ENCODE assay signal across 8 cellular contexts in the genomic region with DNA sequence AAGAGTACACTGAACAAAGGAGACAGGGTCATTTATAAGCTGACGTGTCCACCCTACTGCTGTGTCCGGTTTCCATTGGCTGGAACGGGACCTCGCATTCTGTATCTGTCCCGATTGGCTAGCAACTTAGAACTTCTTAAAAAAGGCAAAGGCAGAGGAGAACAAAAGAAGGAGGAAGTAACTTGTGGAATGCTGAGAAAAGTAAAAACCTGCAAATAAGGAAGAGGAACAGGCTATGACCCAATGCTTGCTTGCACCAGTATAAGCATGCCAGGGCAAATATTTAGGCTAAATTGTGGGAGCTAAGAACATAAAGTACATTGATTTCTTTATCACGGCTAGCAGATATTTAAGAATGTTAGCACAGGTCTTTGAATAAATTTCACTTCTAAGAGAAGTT. TPM values are rescaled to one million over a fixed set of nuclear protein-coding genes. Genes with fewer than 3 reads are reported as not detected.
DNase-seq lines count a peak whose midpoint lies in the region; ATAC-seq and TF ChIP-seq lines count a peak whose summit lies in the region.
"Not testable (repeated sequence)": the region's sequence is repeated elsewhere in the genome, so short reads cannot be mapped to it uniquely, and the experiment has no call there.
"Had no signal": no experiment of that assay in that cellular context is flagged by ENCODE, and none has a peak within 500 bp of the region (broad histone marks: within the 10 kb centered on the region; RNA-seq: fewer than 3 reads in every experiment).

No MANE protein-coding gene starts in this region.

- H3K4me2 ChIP-seq in GM23338; OCI-LY1 (ENCODE audit: low read length): not testable (repeated sequence)

- not testable (repeated sequence) for H3K9ac ChIP-seq in OCI-LY1 (ENCODE audit: low read length); endodermal cell (ENCODE audit: extremely low read depth, low read length, poor library complexity, severe bottlenecking)

- H3F3A ChIP-seq in GM23338 (replicated peaks; ENCODE audit: low read depth); OCI-LY1 (ENCODE audit: insufficient read depth, low read length): not testable (repeated sequence)

- not testable (repeated sequence) for H3K4me1 ChIP-seq in GM23338 (ENCODE audit: insufficient read depth); endodermal cell (ENCODE audit: control insufficient read depth, insufficient read depth, low read length)
- H3K4me1 ChIP-seq in OCI-LY1 (ENCODE audit: insufficient read depth, low read length, severe bottlenecking), result peaks cover 59% of the 10 kb centered on the region
- peaks cover 51 to 56% of the 10 kb centered on the region in 2 experiments for H3K4me1 ChIP-seq in neutrophil (ENCODE audit: control insufficient read depth in 1 of 2, insufficient read depth in 1 of 2, low read depth in 1 of 2, low read length in 1 of 2)

- CTCF ChIA-PET in activated CD4-positive, alpha-beta T cell treated with anti-CD3 and anti-CD28 coated beads, Interleukin-2, amount 10 ng/mL, durations not matched to agents 7 days and 5 days (lab: Charles Lee), result interaction anchor here (1.1 kb wide), 1 partner anchor 25 kb away, joined by 3 read pairs; no protein-coding TSS in a partner anchor

- H3K9me2 ChIP-seq in GM23338 (ENCODE audit: insufficient read depth); OCI-LY1 (ENCODE audit: low read depth, low read length): not testable (repeated sequence)

- not testable (repeated sequence) for H3K4me3 Mint-ChIP-seq in GM23338; activated CD4-positive, alpha-beta T cell treated with anti-CD3 and anti-CD28 coated beads, Interleukin-2, amount 10 ng/mL, durations not matched to agents 7 days and 5 days; endodermal cell
- H3K4me3 Mint-ChIP-seq in activated naive CD8-positive, alpha-beta T cell treated with anti-CD3 and anti-CD28 coated beads, Interleukin-2, amount 10 ng/mL, durations not matched to agents 7 days and 5 days, result peak overlapping the region; percentile 39

- H3K9me3 ChIP-seq in OCI-LY1 (ENCODE audit: low read length); neutrophil: not testable (repeated sequence)
- peaks cover 42% of the 10 kb centered on the region for H3K9me3 ChIP-seq in endodermal cell (ENCODE audit: control insufficient read depth, low read length)

- H3K27me3 ChIP-seq in GM23338 (ENCODE audit: insufficient read depth); OCI-LY1 (ENCODE audit: insufficient read depth, low read length); endodermal cell (ENCODE audit: control insufficient read depth, insufficient read depth, low read length, poor library complexity, severe bottlenecking); neutrophil: not testable (repeated sequence)

- H3K27ac ChIP-seq in GM23338 (ENCODE audit: low read depth) (peak overlapping the region; percentile 86), OCI-LY1 (ENCODE audit: low read depth, low read length, poor library complexity, severe bottlenecking) (peak overlapping the region; percentile 60), neutrophil (peak overlapping the region; percentile 79)
- H3K27ac ChIP-seq in endodermal cell (ENCODE audit: low read depth, low read length), result not testable (repeated sequence)

- H4K20me1 ChIP-seq in GM23338 (replicated peaks; ENCODE audit: insufficient read depth); OCI-LY1 (ENCODE audit: insufficient read depth, low read length): not testable (repeated sequence)

- ATAC-seq in GM23338; activated naive CD8-positive, alpha-beta T cell treated with anti-CD3 and anti-CD28 coated beads, Interleukin-2, amount 10 ng/mL, durations not matched to agents 7 days and 5 days (ENCODE audit: low read depth): not testable (repeated sequence)

- POLR2A ChIA-PET in activated CD4-positive, alpha-beta T cell treated with anti-CD3 and anti-CD28 coated beads, Interleukin-2, amount 10 ng/mL, durations not matched to agents 7 days and 5 days (lab: Charles Lee), result not testable (repeated sequence)
- POLR2A ChIA-PET in activated naive CD8-positive, alpha-beta T cell treated with anti-CD3 and anti-CD28 coated beads, Interleukin-2, amount 10 ng/mL, durations not matched to agents 7 days and 5 days (lab: Charles Lee), result interaction anchor here (1.2 to 1.4 kb wide), 3 partner anchors 8 to 25 kb away, joined by 3 to 4 read pairs (median 3); no protein-coding TSS in a partner anchor

- H2AFZ ChIP-seq in GM23338; OCI-LY1 (ENCODE audit: low read length): not testable (repeated sequence)

- H3K36me3 ChIP-seq in GM23338 (ENCODE audit: insufficient read depth); endodermal cell (ENCODE audit: control insufficient read depth, insufficient read depth, low read length); neutrophil: not testable (repeated sequence)
- H3K36me3 ChIP-seq in OCI-LY1 (ENCODE audit: insufficient read depth, low read length), result peaks cover 21% of the 10 kb centered on the region

- not testable (repeated sequence) for H3K27ac Mint-ChIP-seq in GM23338
- peak overlapping the region; percentile 19 for H3K27ac Mint-ChIP-seq in activated CD4-positive, alpha-beta T cell treated with anti-CD3 and anti-CD28 coated beads, Interleukin-2, amount 10 ng/mL, durations not matched to agents 7 days and 5 days
- H3K27ac Mint-ChIP-seq in activated naive CD8-positive, alpha-beta T cell treated with anti-CD3 and anti-CD28 coated beads, Interleukin-2, amount 10 ng/mL, durations not matched to agents 7 days and 5 days, result peak overlapping the region; percentile 85
- H3K27ac Mint-ChIP-seq in endodermal cell, result peak overlapping the region; percentile 18

- peaks cover 34% of the 10 kb centered on the region for H3K9me3 Mint-ChIP-seq in GM23338
- H3K9me3 Mint-ChIP-seq in activated CD4-positive, alpha-beta T cell treated with anti-CD3 and anti-CD28 coated beads, Interleukin-2, amount 10 ng/mL, durations not matched to agents 7 days and 5 days, result peaks cover 25% of the 10 kb centered on the region
- not testable (repeated sequence) for H3K9me3 Mint-ChIP-seq in activated naive CD8-positive, alpha-beta T cell treated with anti-CD3 and anti-CD28 coated beads, Interleukin-2, amount 10 ng/mL, durations not matched to agents 7 days and 5 days
- peaks cover 68% of the 10 kb centered on the region for H3K9me3 Mint-ChIP-seq in endodermal cell

- not testable (repeated sequence) for TF ChIP-seq CTCF in GM23338 (conservative IDR thresholded peaks at IDR 0.05; ENCODE audit: low read depth in 2 of 2); OCI-LY1 (IDR thresholded peaks at IDR 0.05; ENCODE audit: low read length); endodermal cell (conservative IDR thresholded peaks at IDR 0.05); neutrophil (IDR thresholded peaks at IDR 0.05)

- not testable (repeated sequence) for DNase-seq in GM23338 (ENCODE audit: low spot score); activated CD4-positive, alpha-beta T cell treated with anti-CD3 and anti-CD28 coated beads, Interleukin-2, amount 10 ng/mL, durations not matched to agents 7 days and 5 days; activated naive CD8-positive, alpha-beta T cell treated with anti-CD3 and anti-CD28 coated beads, Interleukin-2, amount 10 ng/mL, durations not matched to agents 7 days and 5 days; endodermal cell
- DNase-seq in Kasumi-1 (lab: John Stamatoyannopoulos, UW), result peak; percentile 12 to 19

- not testable (repeated sequence) for H3K79me2 ChIP-seq in GM23338 (replicated peaks; ENCODE audit: insufficient read depth); OCI-LY1 (ENCODE audit: insufficient read depth, low read length)

- H3K36me3 Mint-ChIP-seq in GM23338 (ENCODE audit: low read depth) (peaks cover 55% of the 10 kb centered on the region), endodermal cell (ENCODE audit: low read depth) (peaks cover 26% of the 10 kb centered on the region)
- peaks cover 48% of the 10 kb centered on the region for H3K36me3 Mint-ChIP-seq in activated CD4-positive, alpha-beta T cell treated with anti-CD3 and anti-CD28 coated beads, Interleukin-2, amount 10 ng/mL, durations not matched to agents 7 days and 5 days (ENCODE audit: low read depth)
- H3K36me3 Mint-ChIP-seq in activated naive CD8-positive, alpha-beta T cell treated with anti-CD3 and anti-CD28 coated beads, Interleukin-2, amount 10 ng/mL, durations not matched to agents 7 days and 5 days, result peaks cover 43% of the 10 kb centered on the region

- not testable (repeated sequence) for H3K4me1 Mint-ChIP-seq in GM23338, endodermal cell
- peaks cover 47% of the 10 kb centered on the region for H3K4me1 Mint-ChIP-seq in activated CD4-positive, alpha-beta T cell treated with anti-CD3 and anti-CD28 coated beads, Interleukin-2, amount 10 ng/mL, durations not matched to agents 7 days and 5 days
- peaks cover 40% of the 10 kb centered on the region for H3K4me1 Mint-ChIP-seq in activated naive CD8-positive, alpha-beta T cell treated with anti-CD3 and anti-CD28 coated beads, Interleukin-2, amount 10 ng/mL, durations not matched to agents 7 days and 5 days

- not testable (repeated sequence) for H3K4me3 ChIP-seq in GM23338; OCI-LY1 (ENCODE audit: low read depth, low read length, poor library complexity, severe bottlenecking); endodermal cell (ENCODE audit: low read length); neutrophil (ENCODE audit: low read depth in 1 of 2, low read length in 1 of 2)

- not testable (repeated sequence) for H3K27me3 Mint-ChIP-seq in GM23338 (ENCODE audit: insufficient read depth, low read depth, poor library complexity); activated CD4-positive, alpha-beta T cell treated with anti-CD3 and anti-CD28 coated beads, Interleukin-2, amount 10 ng/mL, durations not matched to agents 7 days and 5 days; activated naive CD8-positive, alpha-beta T cell treated with anti-CD3 and anti-CD28 coated beads, Interleukin-2, amount 10 ng/mL, durations not matched to agents 7 days and 5 days; endodermal cell (ENCODE audit: insufficient read depth)

- WGBS in endodermal cell (ENCODE audit: insufficient coverage in 1 of 2, insufficient read length in 1 of 2), 2 experiments, result 92 to 100% methylated on average over 1 to 5 of the region's 6 CpGs

RNA-seq across cellular contexts. Expression of a gene that starts 4.4 kb away (rescaled TPM):
- not detected in 2 replicates for total RNA-seq in GM23338 (2014; rRNA removed; shearing (Covaris generic))
- polyA plus RNA-seq in GM23338 (2016; fragmentation: Nextera tagmentation; extraction: Ambion mirVana), result 0.32 and 0.35 TPM in 2 replicates
- not detected for total RNA-seq in activated CD4-positive, alpha-beta T cell treated with anti-CD3 and anti-CD28 coated beads, Interleukin-2, amount 10 ng/mL, durations not matched to agents 7 days and 5 days
- 1 to 10 TPM in 1 of 2 experiments, under 1 TPM in 1; 0.97 to 1.1 TPM for total RNA-seq in activated naive CD8-positive, alpha-beta T cell treated with anti-CD3 and anti-CD28 coated beads, Interleukin-2, amount 10 ng/mL, durations not matched to agents 7 days and 5 days
- not detected for total RNA-seq in endodermal cell
- polyA plus RNA-seq in endodermal cell (2013, experiment 1 of 2), result not detected
- not detected for polyA plus RNA-seq in endodermal cell (2013, experiment 2 of 2)
- total RNA-seq: PC-3 had no signal

RNA-seq across cellular contexts. Expression of a gene that starts 30.8 kb away (rescaled TPM):
- total RNA-seq in GM23338 (2014; rRNA removed; shearing (Covaris generic)), result not detected in 2 replicates
- polyA plus RNA-seq in GM23338 (2016; fragmentation: Nextera tagmentation; extraction: Ambion mirVana), result 0.17 and 0.55 TPM in 2 replicates
- total RNA-seq in activated CD4-positive, alpha-beta T cell treated with anti-CD3 and anti-CD28 coated beads, Interleukin-2, amount 10 ng/mL, durations not matched to agents 7 days and 5 days, result under 1 TPM in 1 of 2 experiments, not detected in 1; 0.17 TPM
- total RNA-seq in activated naive CD8-positive, alpha-beta T cell treated with anti-CD3 and anti-CD28 coated beads, Interleukin-2, amount 10 ng/mL, durations not matched to agents 7 days and 5 days, result 1 to 10 TPM; 1.8 to 2.7 TPM
- not detected for total RNA-seq in endodermal cell
- not detected for polyA plus RNA-seq in endodermal cell (2013, experiment 1 of 2)
- not detected for polyA plus RNA-seq in endodermal cell (2013, experiment 2 of 2)
- total RNA-seq: PC-3 had no signal
